7 cellular contexts compared by ENCODE assay signal in the genomic region with DNA sequence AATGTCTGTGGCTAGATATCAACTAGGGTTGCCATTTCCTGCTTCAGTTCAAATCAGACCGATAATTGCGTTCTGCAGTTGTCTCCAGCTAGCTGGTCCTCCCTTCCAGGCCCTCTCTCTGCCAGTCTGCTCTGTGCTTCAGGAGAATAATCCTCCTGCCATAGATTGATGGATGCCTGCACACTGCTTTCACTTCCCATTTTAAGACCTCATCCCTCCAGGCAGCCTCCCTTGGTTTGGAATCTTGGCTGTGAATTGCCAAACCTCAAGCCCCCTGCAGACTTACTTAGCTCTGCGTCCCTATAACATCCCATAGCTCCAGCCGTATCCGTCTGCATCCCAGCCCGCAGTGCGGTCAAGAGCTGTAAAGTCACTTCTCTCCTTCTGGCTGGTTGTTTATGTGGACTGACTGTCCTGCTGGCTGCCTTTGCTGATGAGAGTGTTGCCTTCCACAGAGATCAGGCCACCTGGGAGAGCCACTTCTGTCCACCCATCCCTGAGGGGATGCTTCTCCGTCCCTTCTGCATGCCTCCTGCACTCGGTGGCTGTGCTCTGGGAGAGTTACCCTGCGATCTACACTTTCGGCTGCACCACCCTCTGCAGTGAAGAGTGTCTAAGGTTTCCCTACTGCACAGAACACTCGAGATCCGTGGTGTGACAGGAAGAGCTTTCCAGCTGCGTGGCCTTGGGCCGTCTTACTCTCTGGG. TPM values are rescaled to one million over a fixed set of nuclear protein-coding genes. Genes with fewer than 3 reads are reported as not detected.
DNase-seq lines count a peak whose midpoint lies in the region; ATAC-seq, FAIRE-seq and TF ChIP-seq lines count a peak whose summit lies in the region.

No MANE protein-coding gene starts in this region.

- H4K91ac ChIP-seq in H1 (replicated peaks; ENCODE audit: insufficient read length, low read length) = peak overlapping the region; percentile 25

- H3K56ac ChIP-seq in H1 (replicated peaks; ENCODE audit: insufficient read length, low read depth, low read length) = no peak overlapping the region

- H3K36me3 ChIP-seq in GM23248 (ENCODE audit: low read depth) (no peaks in the 10 kb centered on the region), OCI-LY3 (replicated peaks; ENCODE audit: low read depth, low read length) (no peaks in the 10 kb centered on the region), H1 (ENCODE audit: control insufficient read depth in 2 of 4, insufficient read depth in 4 of 4, low read length in 3 of 4) (no peaks in the 10 kb centered on the region; a peak in 1 of 8 replicates), rectal smooth muscle tissue (ENCODE audit: control insufficient read depth, insufficient read depth, low read length) (no peaks in the 10 kb centered on the region)

- H3K18ac ChIP-seq in H1 (ENCODE audit: extremely low read depth, low read length) = no peak overlapping the region

- CTCF ChIA-PET in H1 (lab: Charles Lee; ENCODE audit: partially characterized antibody) = interaction anchor here (0.9 kb wide), 1 partner anchor 70 kb away, joined by 3 read pairs; no protein-coding TSS in a partner anchor

- H2BK120ac ChIP-seq in H1 (replicated peaks; ENCODE audit: low read depth, low read length) = no peak overlapping the region

- H2BK15ac ChIP-seq in H1 (ENCODE audit: low read length) = no peak overlapping the region

- H3K79me2 ChIP-seq in GM23248 (ENCODE audit: insufficient read depth) (no peaks in the 10 kb centered on the region), OCI-LY3 (ENCODE audit: low read length) (no peaks in the 10 kb centered on the region), H1 (ENCODE audit: control insufficient read depth in 1 of 2, insufficient read depth in 2 of 2, low read length in 2 of 2) (no peaks in the 10 kb centered on the region)

- DNase-seq in GM23248 = no peak
- no peak for DNase-seq in H1 (ENCODE audit: low read depth in 1 of 2, low spot score in 2 of 2)
- DNase-seq in DMS153 treated with DMSO at 0.1 percent for 48 hours (lab: John Stamatoyannopoulos, UW; ENCODE audit: unreplicated experiment) = no peak
- no peak for DNase-seq in putamen (ENCODE audit: low spot score)

- no peak for TF ChIP-seq EP300 in H1 (IDR thresholded peaks at IDR 0.05; ENCODE audit: borderline replicate concordance in 1 of 2, low read depth in 2 of 2, low read length in 2 of 2)

- H3K4me2 ChIP-seq in GM23248 (ENCODE audit: unreplicated experiment) = peak overlapping the region; percentile 92
- H3K4me2 ChIP-seq in OCI-LY3 (ENCODE audit: low read length) = peak overlapping the region; percentile 24
- no peak overlapping the region for H3K4me2 ChIP-seq in H1 (ENCODE audit: insufficient read depth in 1 of 2, low read depth in 2 of 2, low read length in 2 of 2)

- H3K4me3 ChIP-seq in GM23248 (peak overlapping the region; percentile 16; the same call in 1 of the 2 replicates), OCI-LY3 (ENCODE audit: low read length) (no peak overlapping the region), H1 (ENCODE audit: extremely low read depth in 1 of 4, insufficient read depth in 2 of 4, low read depth in 3 of 4, low read length in 4 of 4) (no peak overlapping the region), rectal smooth muscle tissue (ENCODE audit: low read length) (peak overlapping the region; percentile 6)

- no peak overlapping the region for H2BK20ac ChIP-seq in H1 (ENCODE audit: low read length)

- H3K9me3 ChIP-seq in GM23248 (ENCODE audit: low read depth) (no peaks in the 10 kb centered on the region), OCI-LY3 (ENCODE audit: insufficient read depth, low read length) (no peaks in the 10 kb centered on the region), H1 (ENCODE audit: insufficient read depth in 2 of 2, low read depth in 1 of 2, low read length in 1 of 2) (no peaks in the 10 kb centered on the region)

- H3K9ac ChIP-seq in GM23248 = peak overlapping the region; percentile 93
- no peak overlapping the region for H3K9ac ChIP-seq in OCI-LY3 (ENCODE audit: low read length)
- no peak overlapping the region for H3K9ac ChIP-seq in H1 (replicated peaks in 1 of 4; ENCODE audit: extremely low read depth in 1 of 4, low read depth in 3 of 4, low read length in 3 of 4)
- no peak overlapping the region for H3K9ac ChIP-seq in rectal smooth muscle tissue (ENCODE audit: low read length)

- FAIRE-seq in H1 (lab: Jason Lieb, UNC) = no peak

- in situ Hi-C loops in GM23248 (cut with MboI) = loop anchor here (25.0 kb wide), 1 partner anchor 855 kb away; no protein-coding TSS in a partner anchor

- TF ChIP-seq CTCF in OCI-LY3 (IDR thresholded peaks at IDR 0.05; ENCODE audit: low read depth, low read length) = no peak
- TF ChIP-seq CTCF in H1 (IDR thresholded peaks at IDR 0.05; ENCODE audit: control extremely low read depth in 1 of 3, insufficient read depth in 1 of 3, low read depth in 1 of 3, low read length in 3 of 3) = no peak

- H3K14ac ChIP-seq in H1 (ENCODE audit: insufficient read length) = no peak overlapping the region

- no peak overlapping the region for H4K5ac ChIP-seq in H1 (ENCODE audit: insufficient read length, low read depth, low read length)

- H2BK12ac ChIP-seq in H1 (ENCODE audit: low read depth, low read length) = no peak overlapping the region

- no peaks in the 10 kb centered on the region for H3K9me2 ChIP-seq in GM23248 (ENCODE audit: insufficient read depth)

- H4K8ac ChIP-seq in H1 (ENCODE audit: extremely low read depth, insufficient read depth, low read length) = no peak overlapping the region; the same call in 1 of the 2 replicates

- H3K23me2 ChIP-seq in H1 (ENCODE audit: low read depth, low read length) = peaks cover 6% of the 10 kb centered on the region; the same call in 1 of the 2 replicates

- TF ChIP-seq POLR2A in H1 (IDR thresholded peaks at IDR 0.05; ENCODE audit: control extremely low read depth in 1 of 2, low read depth in 2 of 2, low read length in 2 of 2) = no peak

- no peak for ATAC-seq in GM19455 (IDR thresholded peaks at IDR 0.05; ENCODE audit: unreplicated experiment)

- no peak overlapping the region for H2BK5ac ChIP-seq in H1 (ENCODE audit: low read depth, low read length)

- H3K4me1 ChIP-seq in GM23248 (ENCODE audit: insufficient read depth) (peaks cover 68% of the 10 kb centered on the region), OCI-LY3 (ENCODE audit: low read length) (peaks cover 91% of the 10 kb centered on the region), H1 (replicated peaks in 1 of 4; ENCODE audit: control insufficient read depth in 3 of 4, insufficient read depth in 4 of 4, low read length in 3 of 4) (peaks cover 2 to 6% (median 2%) of the 10 kb centered on the region in 4 experiments; a peak in 1 of 7 replicates), rectal smooth muscle tissue (ENCODE audit: control insufficient read depth, insufficient read depth, low read length) (peaks cover 11% of the 10 kb centered on the region)

- H4K20me1 ChIP-seq in GM23248 (ENCODE audit: insufficient read depth) (no peaks in the 10 kb centered on the region), OCI-LY3 (ENCODE audit: insufficient read depth, low read length) (no peaks in the 10 kb centered on the region), H1 (replicated peaks in 1 of 2; ENCODE audit: control insufficient read depth in 1 of 2, insufficient read depth in 2 of 2, low read length in 2 of 2) (no peaks in the 10 kb centered on the region)

- H3K79me1 ChIP-seq in H1 (ENCODE audit: low read depth, low read length) = no peaks in the 10 kb centered on the region

- no peak overlapping the region for H3K23ac ChIP-seq in H1 (ENCODE audit: insufficient read length)

- H3K27ac ChIP-seq in GM23248 = peak overlapping the region; percentile 100
- no peak overlapping the region for H3K27ac ChIP-seq in OCI-LY3 (ENCODE audit: low read length)
- H3K27ac ChIP-seq in H1 (ENCODE audit: low read depth, low read length) = no peak overlapping the region
- no peak overlapping the region for H3K27ac ChIP-seq in rectal smooth muscle tissue (ENCODE audit: low read depth, low read length)

- H3F3A ChIP-seq in GM23248 (ENCODE audit: insufficient read depth) = peaks cover 83% of the 10 kb centered on the region

- H3K4ac ChIP-seq in H1 (replicated peaks; ENCODE audit: insufficient read length, low read depth, low read length) = no peak overlapping the region

- no peaks in the 10 kb centered on the region for H3K27me3 ChIP-seq in GM23248 (replicated peaks; ENCODE audit: insufficient read depth)
- H3K27me3 ChIP-seq in OCI-LY3 (ENCODE audit: low read depth, low read length) = no peaks in the 10 kb centered on the region
- no peaks in the 10 kb centered on the region for H3K27me3 ChIP-seq in H1 (replicated peaks in 1 of 4; ENCODE audit: control insufficient read depth in 3 of 4, extremely low read depth in 1 of 4, insufficient read depth in 3 of 4, low read length in 3 of 4)
- H3K27me3 ChIP-seq in rectal smooth muscle tissue (ENCODE audit: control insufficient read depth, insufficient read depth, low read length) = no peaks in the 10 kb centered on the region

- POLR2A ChIA-PET in H1 (lab: Charles Lee; ENCODE audit: partially characterized antibody) = interaction anchor here (1.3 kb wide), 1 partner anchor 22 kb away, joined by 4 read pairs; a partner anchor contains a TSS

- H2AFZ ChIP-seq in GM23248 = no peak overlapping the region
- H2AFZ ChIP-seq in OCI-LY3 (ENCODE audit: low read depth, low read length) = no peak overlapping the region
- H2AFZ ChIP-seq in H1 (ENCODE audit: low read length) = peak overlapping the region; percentile 45; the same call in 1 of the 2 replicates

- WGBS in GM23248 (ENCODE audit: low coverage in 1 of 2, low lambda C conversion rate in 2 of 2, missing lambda C conversion rate in 2 of 2), 2 experiments = 96 to 98% methylated on average over 15 of the region's 15 CpGs
- 97% methylated on average over 15 of the region's 15 CpGs; no CpG with 5 or more reads in 1 of the 2 experiments for WGBS in H1 (ENCODE audit: extremely low coverage in 1 of 2, insufficient coverage in 1 of 2, insufficient read length in 1 of 2, insufficient replicate concordance in 2 of 2, low coverage in 1 of 2, low lambda C conversion rate in 2 of 2, missing lambda C conversion rate in 1 of 2), 2 experiments

- TF ChIP-seq RAD21 in H1 (IDR thresholded peaks at IDR 0.05 in 1 of 2, conservative IDR thresholded peaks at IDR 0.05 in 1 of 2; ENCODE audit: low read depth in 2 of 2, low read length in 2 of 2) = no peak

- H2AK5ac ChIP-seq in H1 (ENCODE audit: low read depth, low read length) = no peak overlapping the region

TF ChIP-seq in H1, 55 proteins besides CTCF, POLR2A, EP300 and RAD21 (continues in another document):
- no peak for TF ChIP-seq CREB1 (IDR thresholded peaks at IDR 0.05)

RNA-seq across cellular contexts. Expression of a gene that starts 22.4 kb away (rescaled TPM):
- total RNA-seq in GM23248 (2014; rRNA removed; shearing (Covaris generic)) = 49.8 and 58.9 TPM in 2 replicates
- polyA plus RNA-seq in GM23248 (2016; fragmentation: Nextera tagmentation; extraction: Ambion mirVana) (264 and 279 TPM in 2 replicates), H1 (2011; rRNA removed) (5.7 and 10.1 TPM in 2 replicates)
- 19.5 and 23.0 TPM in 2 replicates for total RNA-seq in H1 (2021; fragmentation: NEBNext Ultra II Directional; extraction: Animal tissue kit (Norgen Biotek cat#: 25700))
- 8.9 TPM for polyA plus RNA-seq in H1 (2011; cell fraction: cytosol; rRNA removed)
- 19.0 TPM for polyA plus RNA-seq in H1 (2011; cell fraction: nucleus; rRNA removed)
- 9.4 to 16.4 TPM (median 12.4 TPM) in 4 replicates for polyA plus RNA-seq in H1 (2012, experiment 1 of 2)
- polyA plus RNA-seq in H1 (2012, experiment 2 of 2) = 4.0 TPM
- polyA plus RNA-seq in H1 (2013, experiment 1 of 2) = 9.9 TPM
- 10.1 TPM for polyA plus RNA-seq in H1 (2013, experiment 2 of 2)
- polyA minus RNA-seq in H1 (2011; rRNA and poly(A)+ RNA removed) = 19.2 and 29.7 TPM in 2 replicates
- 9.5 TPM for polyA minus RNA-seq in H1 (2011; cell fraction: cytosol; rRNA and poly(A)+ RNA removed)
- polyA minus RNA-seq in H1 (2011; cell fraction: nucleus; rRNA and poly(A)+ RNA removed) = 108 TPM

Comparison
In these comparisons a context has a peak if more than half of its experiments do, and no peak if none do; other contexts are left out.
1. H3K4me2 ChIP-seq: peak in GM23248 (single experiment) and OCI-LY3 (single experiment); none in H1 (0 of 2).
2. H3K4me3 ChIP-seq: peak in GM23248 (single experiment) and rectal smooth muscle tissue (single experiment); none in OCI-LY3 (single experiment) and H1 (0 of 4).